13 cellular contexts compared by ENCODE assay signal in genomic region chr22:35620624-35621245, GRCh38. TPM values are rescaled to one million over a fixed set of nuclear protein-coding genes. Genes with fewer than 3 reads are reported as not detected.
A peak's percentile ranks its signal among the peaks of the same experiment; 100 is the strongest.
DNase-seq lines count a peak whose midpoint lies in the region; TF ChIP-seq lines count a peak whose summit lies in the region.
"Had no signal": no experiment of that assay in that cellular context is flagged by ENCODE, and none has a peak within 500 bp of the region (broad histone marks: within the 10 kb centered on the region; RNA-seq: fewer than 3 reads in every experiment).

No MANE protein-coding gene starts in this region.

- 84 to 87% methylated on average over 3 to 15 of the region's 15 CpGs for WGBS in transverse colon (ENCODE audit: low coverage in 1 of 2), 2 donors

- DNase-seq in NCI-H524 (lab: John Stamatoyannopoulos, UW) = peak; percentile 39 to 80
- DNase-seq in NCI-H524 treated with DMSO at 0.1 percent for 48 hours (lab: John Stamatoyannopoulos, UW) = no peak
- peak; percentile 56 for DNase-seq in RPMI7951 (ENCODE audit: low read depth)
- no peak for DNase-seq in left ventricle myocardium inferior
- DNase-seq in transverse colon = no peak
- DNase-seq in putamen (ENCODE audit: low spot score) = no peak
- DNase-seq in effector CD4-positive, alpha-beta T cell = no peak
- DNase-seq in GM19238 (ENCODE audit: insufficient read length, low spot score) = no peak
- DNase-seq: effector CD8-positive, alpha-beta T cell; stimulated activated CD4-positive, alpha-beta T cell treated with anti-CD3 and anti-CD28 coated beads, Interleukin-4, amount 100 ng/mL, for 24 hours; testis had no signal

- H3K27ac ChIP-seq in left ventricle myocardium inferior (replicated peaks) = peak overlapping the region; percentile 90
- H3K27ac ChIP-seq in transverse colon = peak overlapping the region; percentile 66 to 84 (median 78)
- H3K27ac ChIP-seq: testis had no signal

- H3K27me3 ChIP-seq in left ventricle myocardium inferior (ENCODE audit: low read depth) (no peaks in the 10 kb centered on the region), transverse colon (no peaks in the 10 kb centered on the region)
- H3K27me3 ChIP-seq: testis had no signal

- in situ Hi-C loops in transverse colon (cut with MboI; ENCODE audit: low pct_ligation_motif_present in 1 of 4, low pct_unique_long_range_greater_than_20kb in 1 of 4, low sequenced_read_pairs in 3 of 4) = loop anchor here in 2 of 4 donors (10.0 to 25.0 kb wide), 3 partner anchors 304 to 504 kb away; no protein-coding TSS in a partner anchor

- TF ChIP-seq POLR2A in transverse colon (IDR thresholded peaks at IDR 0.05) = no peak

- H3K4me1 ChIP-seq in left ventricle myocardium inferior (peaks cover 64% of the 10 kb centered on the region), transverse colon (peaks cover 15 to 22% (median 20%) of the 10 kb centered on the region in 4 donors)

- intact Hi-C loops in left ventricle myocardium inferior (cut with micrococcal nuclease) = no loop called here
- intact Hi-C loops in transverse colon (cut with DNase I; ENCODE audit: low total_unique reads) = no loop called here

- H3K4me3 ChIP-seq in left ventricle myocardium inferior = peak overlapping the region; percentile 50
- H3K4me3 ChIP-seq in transverse colon = no peak overlapping the region
- H3K4me3 ChIP-seq: testis had no signal

- no peaks in the 10 kb centered on the region for H3K36me3 ChIP-seq in left ventricle myocardium inferior
- H3K36me3 ChIP-seq in transverse colon = no peaks in the 10 kb centered on the region

- H3K9me3 ChIP-seq in left ventricle myocardium inferior (replicated peaks) (no peaks in the 10 kb centered on the region), transverse colon (no peaks in the 10 kb centered on the region)
- H3K9me3 ChIP-seq: testis had no signal

- TF ChIP-seq EP300 in transverse colon (IDR thresholded peaks at IDR 0.05; ENCODE audit: low read depth) = no peak

- TF ChIP-seq CTCF in left ventricle myocardium inferior (IDR thresholded peaks at IDR 0.05; ENCODE audit: borderline replicate concordance) = no peak
- no peak for TF ChIP-seq CTCF in transverse colon (IDR thresholded peaks at IDR 0.05)

RNA-seq across cellular contexts. Expression of gene MB, which starts 3.6 kb away (rescaled TPM):
- 1.3 and 2.3 TPM in 2 replicates for total RNA-seq in RPMI7951 (2014; rRNA removed; shearing (Covaris generic))
- total RNA-seq in left ventricle myocardium inferior = 16,708 TPM
- total RNA-seq in transverse colon = 10 to 100 TPM in 2 of 4 donors, 1 to 10 TPM in 1, not detected in 1; 9.0 to 37.0 (median 15.7) TPM
- total RNA-seq: neural crest cell, SK-MEL-5 had no signal

RNA-seq across cellular contexts. Expression of gene APOL6, which starts 27.5 kb away (rescaled TPM):
- total RNA-seq in RPMI7951 (2014; rRNA removed; shearing (Covaris generic)) = 16.2 and 17.8 TPM in 2 replicates
- total RNA-seq in left ventricle myocardium inferior (4.8 TPM), transverse colon (10 to 100 TPM in 3 of 4 donors, 1 to 10 TPM in 1; 4.6 to 39.7 (median 27.5) TPM)
- total RNA-seq: neural crest cell had no signal

Comparison
In these comparisons a context has a peak if more than half of its experiments do, and no peak if none do; other contexts are left out.
1. DNase-seq: peak in NCI-H524 (2 of 2) and RPMI7951 (single experiment); none in NCI-H524 treated with DMSO at 0.1 percent for 48 hours (single experiment), left ventricle myocardium inferior (single experiment), transverse colon (single experiment), putamen (single experiment), effector CD4-positive, alpha-beta T cell (single experiment) and GM19238 (single experiment).
2. RNA of gene MB, which starts 3.6 kb away (total RNA-seq): 16,708 TPM in left ventricle myocardium inferior (single experiment); 9.0 to 37.0 TPM in transverse colon and 1.3 to 2.3 TPM in RPMI7951; every median in the first group is over 100 times any median in the second.